Comparison of ENCODE assay signal across 8 cellular contexts in genomic region chr15:55255714-55256113, GRCh38. TPM values are rescaled to one million over a fixed set of nuclear protein-coding genes. Genes with fewer than 3 reads are reported as not detected.
A peak's percentile ranks its signal among the peaks of the same experiment; 100 is the strongest.
DNase-seq lines count a peak whose midpoint lies in the region; ATAC-seq and TF ChIP-seq lines count a peak whose summit lies in the region.

No MANE protein-coding gene starts in this region.

- CTCF ChIA-PET in MCF 10A (lab: Yijun Ruan, JAX): interaction anchor here (0.8 kb wide), 1 partner anchor 24 kb away, joined by 3 read pairs; no protein-coding TSS in a partner anchor

- intact Hi-C loops in MCF 10A (cut with micrococcal nuclease) (no loop called here), breast epithelium (cut with DNase I; ENCODE audit: low total_unique reads) (loop anchor here (2.0 kb wide), 1 partner anchor 13 kb away; no protein-coding TSS in a partner anchor), posterior cingulate gyrus (cut with DNase I) (no loop called here)

- no peaks in the 10 kb centered on the region for H3K4me1 ChIP-seq in breast epithelium
- H3K4me1 ChIP-seq in gastroesophageal sphincter: peaks cover 0 to 18% (median 0%) of the 10 kb centered on the region in 3 donors

- H3K9me3 ChIP-seq in breast epithelium: no peaks in the 10 kb centered on the region
- no peaks in the 10 kb centered on the region for H3K9me3 ChIP-seq in gastroesophageal sphincter

- no peak for TF ChIP-seq CTCF in MCF 10A (IDR thresholded peaks at IDR 0.05; ENCODE audit: unreplicated experiment)
- no peak for TF ChIP-seq CTCF in breast epithelium (IDR thresholded peaks at IDR 0.05)
- TF ChIP-seq CTCF in gastroesophageal sphincter (IDR thresholded peaks at IDR 0.05): no peak

- DNase-seq in MCF 10A (ENCODE audit: unreplicated experiment): no peak
- DNase-seq in breast epithelium (ENCODE audit: low spot score in 2 of 2): no peak
- DNase-seq in activated naive CD8-positive, alpha-beta T cell treated with anti-CD3 and anti-CD28 coated beads, Interleukin-2, amount 50 U/mL, for 24 hours: no peak
- no peak for DNase-seq in stimulated activated naive B cell treated with anti-CD40 and anti-IgM and Interleukin-4, amounts not matched to agents 10 μg/mL and 1 μg/mL and 100 μg/mL, for 72 hours
- no peak for DNase-seq in posterior cingulate gyrus

- peak overlapping the region; percentile 36 for H3K27ac Mint-ChIP-seq in MCF 10A (ENCODE audit: low read depth, unreplicated experiment)
- H3K27ac Mint-ChIP-seq in activated naive CD8-positive, alpha-beta T cell treated with anti-CD3 and anti-CD28 coated beads, Interleukin-2, amount 50 U/mL, for 24 hours: peak overlapping the region; percentile 91
- peak overlapping the region; percentile 78 for H3K27ac Mint-ChIP-seq in stimulated activated naive B cell treated with anti-CD40 and anti-IgM and Interleukin-4, amounts not matched to agents 10 μg/mL and 1 μg/mL and 100 μg/mL, for 72 hours

- no peak for TF ChIP-seq EP300 in gastroesophageal sphincter (IDR thresholded peaks at IDR 0.05)

- ATAC-seq in HG03095 (IDR thresholded peaks at IDR 0.05; ENCODE audit: unreplicated experiment) (peak; percentile 55), HG02571 (IDR thresholded peaks at IDR 0.05; ENCODE audit: unreplicated experiment) (no peak), gastroesophageal sphincter (no peak)
- ATAC-seq in activated naive CD8-positive, alpha-beta T cell treated with anti-CD3 and anti-CD28 coated beads, Interleukin-2, amount 50 U/mL, for 24 hours: no peak
- ATAC-seq in stimulated activated naive B cell treated with anti-CD40 and anti-IgM and Interleukin-4, amounts not matched to agents 10 μg/mL and 1 μg/mL and 100 μg/mL, for 72 hours (replicated peaks): peak; percentile 40 to 49

- WGBS in gastroesophageal sphincter (ENCODE audit: low coverage in 1 of 2), 2 donors: 58 to 75% methylated on average over 5 of the region's 5 CpGs

- BruUV-seq in MCF 10A (replicated peaks; lab: Mats Ljungman, UMichigan): no TSS peak

- H3K27me3 Mint-ChIP-seq in MCF 10A (ENCODE audit: insufficient read depth, unreplicated experiment): no peaks in the 10 kb centered on the region
- H3K27me3 Mint-ChIP-seq in activated naive CD8-positive, alpha-beta T cell treated with anti-CD3 and anti-CD28 coated beads, Interleukin-2, amount 50 U/mL, for 24 hours: no peaks in the 10 kb centered on the region
- no peaks in the 10 kb centered on the region for H3K27me3 Mint-ChIP-seq in stimulated activated naive B cell treated with anti-CD40 and anti-IgM and Interleukin-4, amounts not matched to agents 10 μg/mL and 1 μg/mL and 100 μg/mL, for 72 hours

- no peak for TF ChIP-seq POLR2A in breast epithelium (IDR thresholded peaks at IDR 0.05)
- no peak for TF ChIP-seq POLR2A in gastroesophageal sphincter (IDR thresholded peaks at IDR 0.05)

- H3K36me3 ChIP-seq in breast epithelium (no peaks in the 10 kb centered on the region), gastroesophageal sphincter (no peaks in the 10 kb centered on the region)

- H3K36me3 Mint-ChIP-seq in MCF 10A (ENCODE audit: insufficient read depth, unreplicated experiment): no peaks in the 10 kb centered on the region
- H3K36me3 Mint-ChIP-seq in activated naive CD8-positive, alpha-beta T cell treated with anti-CD3 and anti-CD28 coated beads, Interleukin-2, amount 50 U/mL, for 24 hours (ENCODE audit: low read depth): peaks cover 54% of the 10 kb centered on the region
- peaks cover 23 to 45% of the 10 kb centered on the region in 2 donors for H3K36me3 Mint-ChIP-seq in stimulated activated naive B cell treated with anti-CD40 and anti-IgM and Interleukin-4, amounts not matched to agents 10 μg/mL and 1 μg/mL and 100 μg/mL, for 72 hours

- H3K4me3 Mint-ChIP-seq in MCF 10A (ENCODE audit: unreplicated experiment): no peak overlapping the region
- H3K4me3 Mint-ChIP-seq in activated naive CD8-positive, alpha-beta T cell treated with anti-CD3 and anti-CD28 coated beads, Interleukin-2, amount 50 U/mL, for 24 hours: peak overlapping the region; percentile 75
- peak overlapping the region; percentile 76 to 77 for H3K4me3 Mint-ChIP-seq in stimulated activated naive B cell treated with anti-CD40 and anti-IgM and Interleukin-4, amounts not matched to agents 10 μg/mL and 1 μg/mL and 100 μg/mL, for 72 hours

- H3K4me1 Mint-ChIP-seq in MCF 10A (ENCODE audit: insufficient read depth, unreplicated experiment): peaks cover 38% of the 10 kb centered on the region
- peaks cover 85% of the 10 kb centered on the region for H3K4me1 Mint-ChIP-seq in activated naive CD8-positive, alpha-beta T cell treated with anti-CD3 and anti-CD28 coated beads, Interleukin-2, amount 50 U/mL, for 24 hours
- peaks cover 52 to 70% of the 10 kb centered on the region in 2 donors for H3K4me1 Mint-ChIP-seq in stimulated activated naive B cell treated with anti-CD40 and anti-IgM and Interleukin-4, amounts not matched to agents 10 μg/mL and 1 μg/mL and 100 μg/mL, for 72 hours

- no peaks in the 10 kb centered on the region for H3K27me3 ChIP-seq in breast epithelium
- H3K27me3 ChIP-seq in gastroesophageal sphincter: no peaks in the 10 kb centered on the region

- POLR2A ChIA-PET in MCF 10A (lab: Yijun Ruan, JAX): interaction anchor here (0.6 to 0.9 kb wide), 3 partner anchors 11 to 63 kb away, joined by 3 read pairs; partner anchors contain the start of genes PIGB and PIGBOS1

- peak overlapping the region in 1 of 3 donors; percentile 19 for H3K4me3 ChIP-seq in breast epithelium
- H3K4me3 ChIP-seq in gastroesophageal sphincter: no peak overlapping the region

- H3K9me3 Mint-ChIP-seq in MCF 10A (ENCODE audit: unreplicated experiment): peaks cover 7% of the 10 kb centered on the region
- H3K9me3 Mint-ChIP-seq in activated naive CD8-positive, alpha-beta T cell treated with anti-CD3 and anti-CD28 coated beads, Interleukin-2, amount 50 U/mL, for 24 hours: no peaks in the 10 kb centered on the region
- no peaks in the 10 kb centered on the region for H3K9me3 Mint-ChIP-seq in stimulated activated naive B cell treated with anti-CD40 and anti-IgM and Interleukin-4, amounts not matched to agents 10 μg/mL and 1 μg/mL and 100 μg/mL, for 72 hours

- H3K27ac ChIP-seq in breast epithelium (no peak overlapping the region), gastroesophageal sphincter (no peak overlapping the region)

RNA-seq across cellular contexts. Expression of gene RAB27A, which starts 33.9 kb away (rescaled TPM):
- 36.0 and 43.6 TPM in 2 replicates for total RNA-seq in MCF 10A (2022)
- total RNA-seq in breast epithelium: 10 to 100 TPM in 2 of 3 donors, 1 to 10 TPM in 1; 7.4 to 21.3 (median 18.3) TPM
- 10 to 100 TPM; 16.9 to 29.7 (median 21.4) TPM for total RNA-seq in gastroesophageal sphincter

RNA-seq across cellular contexts. Expression of gene RSL24D1, which starts 59.0 kb away (rescaled TPM):
- total RNA-seq in MCF 10A (2022): 162 and 167 TPM in 2 replicates
- 10 to 100 TPM; 66.4 to 97.9 (median 92.4) TPM for total RNA-seq in breast epithelium
- 100 to 1,000 TPM in 1 of 4 donors, 10 to 100 TPM in 3; 50.1 to 103 (median 83.9) TPM for total RNA-seq in gastroesophageal sphincter

Comparison
In these comparisons a context has a peak if more than half of its experiments do, and no peak if none do; other contexts are left out.
1. H3K27ac Mint-ChIP-seq: peak in every context shown above with its lines; median percentile 91 in activated naive CD8-positive, alpha-beta T cell treated with anti-CD3 and anti-CD28 coated beads, Interleukin-2, amount 50 U/mL, for 24 hours; 78 in stimulated activated naive B cell treated with anti-CD40 and anti-IgM and Interleukin-4, amounts not matched to agents 10 μg/mL and 1 μg/mL and 100 μg/mL, for 72 hours; 36 in MCF 10A.
2. ATAC-seq: peak in HG03095 (single experiment) and stimulated activated naive B cell treated with anti-CD40 and anti-IgM and Interleukin-4, amounts not matched to agents 10 μg/mL and 1 μg/mL and 100 μg/mL, for 72 hours (2 of 2); none in activated naive CD8-positive, alpha-beta T cell treated with anti-CD3 and anti-CD28 coated beads, Interleukin-2, amount 50 U/mL, for 24 hours (single experiment), HG02571 (single experiment) and gastroesophageal sphincter (single experiment).